In genomic region chr6:2542858-2543218, GRCh38 we compare ENCODE assay signal across 9 cellular contexts.
DNase-seq lines count a peak whose midpoint lies in the region; ATAC-seq, FAIRE-seq and TF ChIP-seq lines count a peak whose summit lies in the region.
"Had no signal": no experiment of that assay in that cellular context is flagged by ENCODE, and none has a peak within 500 bp of the region (broad histone marks: within the 10 kb centered on the region; RNA-seq: fewer than 3 reads in every experiment).

No MANE protein-coding gene starts in this region.

- H3K27me3 ChIP-seq in AG04450 (ENCODE audit: control insufficient read depth, insufficient read depth, low read length) (peaks cover 30% of the 10 kb centered on the region), esophagus (ENCODE audit: control insufficient read depth in 1 of 2, insufficient read depth in 2 of 2, low read length in 2 of 2) (no peaks in the 10 kb centered on the region), upper lobe of left lung (no peaks in the 10 kb centered on the region), Karpas-422 (ENCODE audit: low read length) (no peaks in the 10 kb centered on the region)

- H3K9me3 ChIP-seq in AG04450 (ENCODE audit: control insufficient read depth, insufficient read depth, low read length) (peaks cover 1% of the 10 kb centered on the region; the same call in 1 of the 2 replicates), esophagus (ENCODE audit: control insufficient read depth in 2 of 2, insufficient read depth in 1 of 2, low read depth in 1 of 2, low read length in 1 of 2) (no peaks in the 10 kb centered on the region), upper lobe of left lung (no peaks in the 10 kb centered on the region), Karpas-422 (ENCODE audit: low read length) (no peaks in the 10 kb centered on the region), kidney (ENCODE audit: control insufficient read depth in 1 of 2, low read length in 2 of 2) (no peaks in the 10 kb centered on the region)

- intact Hi-C loops in kidney (cut with DNase I): no loop called here

- H2AFZ ChIP-seq in Karpas-422 (ENCODE audit: low read length): no peak overlapping the region

- CTCF ChIA-PET in AG04450 (lab: Charles Lee): interaction anchor here (1.0 kb wide), 1 partner anchor 15 kb away, joined by 3 read pairs; no protein-coding TSS in a partner anchor

- WGBS in esophagus, 2 donors: 50 to 60% methylated on average over 4 of the region's 4 CpGs
- WGBS in upper lobe of left lung, 2 donors: 26 to 45% methylated on average over 4 of the region's 4 CpGs

- FAIRE-seq in kidney (lab: Jason Lieb, UNC): no peak
- FAIRE-seq: endometrium had no signal

- H3K4me3 ChIP-seq in AG04450 (ENCODE audit: low read depth, low read length) (no peak overlapping the region), esophagus (ENCODE audit: low read depth in 1 of 2, low read length in 2 of 2) (no peak overlapping the region), upper lobe of left lung (no peak overlapping the region), Karpas-422 (ENCODE audit: low read length) (no peak overlapping the region), kidney (ENCODE audit: low read length in 2 of 2) (no peak overlapping the region)

- H3K79me2 ChIP-seq in Karpas-422 (ENCODE audit: low read length): no peaks in the 10 kb centered on the region

- H3K27ac ChIP-seq in AG04450 (ENCODE audit: low read depth, low read length) (no peak overlapping the region), esophagus (ENCODE audit: low read depth in 2 of 2, low read length in 1 of 2) (peak overlapping the region; percentile 6 to 54), upper lobe of left lung (peak overlapping the region in 2 of 4 donors; percentile 44 to 74), Karpas-422 (ENCODE audit: low read length) (no peak overlapping the region), kidney (ENCODE audit: low read depth in 2 of 2, low read length in 2 of 2) (no peak overlapping the region)

- DNase-seq in AG04450 (ENCODE audit: low read depth, low spot score) (peak; percentile 39), RPMI8226 (peak; percentile 99), upper lobe of left lung (peak in 1 of 2 donors; percentile 75), Karpas-422 (no peak), kidney (no peak)

- H3K9me2 ChIP-seq in Karpas-422 (replicated peaks; ENCODE audit: insufficient read depth, low read length): no peaks in the 10 kb centered on the region

- ATAC-seq in GM18511 (IDR thresholded peaks at IDR 0.05; ENCODE audit: unreplicated experiment) (peak; percentile 98), HG03103 (IDR thresholded peaks at IDR 0.05; ENCODE audit: low read depth, unreplicated experiment) (peak; percentile 87), upper lobe of left lung (ENCODE audit: low FRiP score in 2 of 2) (peak; percentile 80 to 91)

- H3K36me3 ChIP-seq in esophagus (ENCODE audit: control insufficient read depth in 2 of 2, insufficient read depth in 2 of 2, low read length in 1 of 2) (no peaks in the 10 kb centered on the region), upper lobe of left lung (no peaks in the 10 kb centered on the region), Karpas-422 (ENCODE audit: insufficient read depth, low read length) (no peaks in the 10 kb centered on the region), kidney (ENCODE audit: control insufficient read depth in 1 of 2, insufficient read depth in 2 of 2, low read length in 2 of 2) (no peaks in the 10 kb centered on the region)

- TF ChIP-seq EP300 in upper lobe of left lung (IDR thresholded peaks at IDR 0.05): peak in 1 of 4 donors; percentile 89

- TF ChIP-seq CTCF in AG04450 (IDR thresholded peaks at IDR 0.05; ENCODE audit: low read depth, low read length): no peak
- TF ChIP-seq CTCF in upper lobe of left lung (IDR thresholded peaks at IDR 0.05): peak in 1 of 6 experiments; percentile 9
- TF ChIP-seq CTCF in kidney (IDR thresholded peaks at IDR 0.05; ENCODE audit: borderline replicate concordance, extremely low read depth, insufficient read depth): no peak

- no peak overlapping the region for H3K9ac ChIP-seq in Karpas-422 (ENCODE audit: low read length)
- no peak overlapping the region for H3K9ac ChIP-seq in kidney (ENCODE audit: low read length in 2 of 2)

- no peak for TF ChIP-seq POLR2A in upper lobe of left lung (IDR thresholded peaks at IDR 0.05)

- POLR2A ChIA-PET in AG04450 (lab: Yijun Ruan, JAX): interaction anchor here (1.3 kb wide), 1 partner anchor 10 kb away, joined by 6 read pairs; no protein-coding TSS in a partner anchor

- no peaks in the 10 kb centered on the region for H4K20me1 ChIP-seq in Karpas-422 (ENCODE audit: insufficient read depth, low read depth, low read length)

- no peak overlapping the region for H3K4me2 ChIP-seq in Karpas-422 (ENCODE audit: low read depth, low read length, poor library complexity, severe bottlenecking)

- H3K4me1 ChIP-seq in esophagus (ENCODE audit: control insufficient read depth in 2 of 2, insufficient read depth in 2 of 2, low read length in 1 of 2): peaks cover 0 to 10% of the 10 kb centered on the region in 2 donors
- peaks cover 7 to 25% (median 15%) of the 10 kb centered on the region in 4 donors for H3K4me1 ChIP-seq in upper lobe of left lung
- H3K4me1 ChIP-seq in Karpas-422 (ENCODE audit: low read length): no peaks in the 10 kb centered on the region
- no peaks in the 10 kb centered on the region for H3K4me1 ChIP-seq in kidney (ENCODE audit: control insufficient read depth in 1 of 2, insufficient read depth in 1 of 2, low read depth in 1 of 2, low read length in 2 of 2)

Comparison
In these comparisons a context has a peak if more than half of its experiments do, and no peak if none do; other contexts are left out.
1. DNase-seq: peak in AG04450 (single experiment) and RPMI8226 (single experiment); none in Karpas-422 (single experiment) and kidney (single experiment).
2. H3K27ac ChIP-seq: peak in esophagus (2 of 2); none in AG04450 (single experiment), Karpas-422 (single experiment) and kidney (0 of 2).
3. Peak in every context shown above with its lines, with median percentiles within 50 percentile points of each other: ATAC-seq.